ENCODE assay signal across 28 cellular contexts in genomic region chr20:8487715-8488114, GRCh38.
DNase-seq lines count a peak whose midpoint lies in the region; ATAC-seq, FAIRE-seq and TF ChIP-seq lines count a peak whose summit lies in the region.
"Had no signal": no experiment of that assay in that cellular context is flagged by ENCODE, and none has a peak within 500 bp of the region (broad histone marks: within the 10 kb centered on the region; RNA-seq: fewer than 3 reads in every experiment).

No MANE protein-coding gene starts in this region.

- H4K20me1 ChIP-seq in HepG2 (ENCODE audit: insufficient read depth, low read length): peaks cover 5% of the 10 kb centered on the region
- H4K20me1 ChIP-seq: BLaER1 had no signal

- H3K36me3 ChIP-seq in HepG2 (replicated peaks in 1 of 2; ENCODE audit: control insufficient read depth in 1 of 2, insufficient read depth in 2 of 2, low read length in 2 of 2) (no peaks in the 10 kb centered on the region), right lobe of liver (no peaks in the 10 kb centered on the region), kidney (ENCODE audit: control insufficient read depth in 1 of 2, insufficient read depth in 2 of 2, low read length in 2 of 2) (no peaks in the 10 kb centered on the region)
- H3K36me3 ChIP-seq: BE2C had no signal

- H3K4me3 ChIP-seq in HepG2 (replicated peaks in 1 of 3; ENCODE audit: insufficient read depth in 1 of 3, low read depth in 2 of 3, low read length in 3 of 3) (no peak overlapping the region), right lobe of liver (no peak overlapping the region), kidney (ENCODE audit: low read length in 2 of 2) (no peak overlapping the region)
- H3K4me3 ChIP-seq: BLaER1, GM12878 had no signal

- no peaks in the 10 kb centered on the region for H3K27me3 ChIP-seq in HepG2 (ENCODE audit: control insufficient read depth in 1 of 2, insufficient read depth in 2 of 2, low read length in 2 of 2)
- H3K27me3 ChIP-seq in right lobe of liver: no peaks in the 10 kb centered on the region
- H3K27me3 ChIP-seq: BE2C, BLaER1 had no signal

- no peak overlapping the region for H3K9ac ChIP-seq in HepG2 (ENCODE audit: insufficient read depth, low read depth, low read length)
- no peak overlapping the region for H3K9ac ChIP-seq in kidney (ENCODE audit: low read length in 2 of 2)
- H3K9ac ChIP-seq: BLaER1 had no signal

- H3K4me2 ChIP-seq in HepG2 (ENCODE audit: low read depth, low read length): no peak overlapping the region
- H3K4me2 ChIP-seq: BLaER1 had no signal

- no TSS peak for BruUV-seq in HepG2 (replicated peaks; lab: Mats Ljungman, UMichigan)

- H3K79me2 ChIP-seq in HepG2 (ENCODE audit: insufficient read depth, low read length): no peaks in the 10 kb centered on the region

- TF ChIP-seq RAD21 in HepG2 (CRISPR knock-in tag; IDR thresholded peaks at IDR 0.05): no peak

- FAIRE-seq in HepG2 (lab: Jason Lieb, UNC) (no peak), kidney (lab: Jason Lieb, UNC) (peak; percentile 8)
- FAIRE-seq: A204.1, GM12892, GM18507 had no signal

- no peak overlapping the region for H2AFZ ChIP-seq in HepG2 (ENCODE audit: low read length)

- POLR2A ChIA-PET in HepG2 (lab: Yijun Ruan, JAX): no interaction called here

- CTCF ChIA-PET in HepG2 (lab: Yijun Ruan, JAX; ENCODE audit: low intra/inter-chr PET ratio, low total read pairs): no interaction called here

- intact Hi-C loops in HepG2 (cut with micrococcal nuclease; ENCODE audit: unreplicated experiment): no loop called here
- intact Hi-C loops in right lobe of liver (cut with DNase I): no loop called here
- intact Hi-C loops in kidney (cut with DNase I): no loop called here
- intact Hi-C loops in posterior cingulate gyrus (cut with DNase I): no loop called here

- H3K4me1 ChIP-seq in HepG2 (ENCODE audit: insufficient read depth, low read length) (peaks cover 17% of the 10 kb centered on the region), right lobe of liver (no peaks in the 10 kb centered on the region), kidney (ENCODE audit: control insufficient read depth in 1 of 2, insufficient read depth in 1 of 2, low read depth in 1 of 2, low read length in 2 of 2) (no peaks in the 10 kb centered on the region)

- TF ChIP-seq POLR2A in HepG2 (IDR thresholded peaks at IDR 0.05; ENCODE audit: insufficient read depth in 1 of 2, low read depth in 2 of 2, low read length in 2 of 2) (no peak), right lobe of liver (IDR thresholded peaks at IDR 0.05) (no peak)

- ATAC-seq in HepG2: no peak
- no peak for ATAC-seq in right lobe of liver
- ATAC-seq: GM12878 had no signal

- no peak for TF ChIP-seq CTCF in HepG2 (CRISPR knock-in tag; IDR thresholded peaks at IDR 0.05)
- TF ChIP-seq CTCF in right lobe of liver (IDR thresholded peaks at IDR 0.05): no peak
- no peak for TF ChIP-seq CTCF in kidney (IDR thresholded peaks at IDR 0.05; ENCODE audit: borderline replicate concordance, extremely low read depth, insufficient read depth)

- H3K9me3 ChIP-seq in HepG2 (ENCODE audit: low read length): no peaks in the 10 kb centered on the region
- H3K9me3 ChIP-seq in right lobe of liver: peaks cover 0 to 3% (median 0%) of the 10 kb centered on the region in 4 donors
- H3K9me3 ChIP-seq in kidney (ENCODE audit: control insufficient read depth in 1 of 2, low read length in 2 of 2): no peaks in the 10 kb centered on the region
- H3K9me3 ChIP-seq: BE2C had no signal

- H3K27ac ChIP-seq in HepG2 (ENCODE audit: extremely low read length, insufficient read depth, low read length) (no peak overlapping the region), right lobe of liver (no peak overlapping the region), kidney (ENCODE audit: low read depth in 2 of 2, low read length in 2 of 2) (no peak overlapping the region)
- H3K27ac ChIP-seq: BLaER1 had no signal

- WGBS in HepG2 (ENCODE audit: low lambda C conversion rate): 98% methylated on average over 7 of the region's 7 CpGs
- WGBS in right lobe of liver (ENCODE audit: insufficient coverage, low coverage, low lambda C conversion rate, missing lambda C conversion rate): 72% methylated on average over 6 of the region's 7 CpGs

- DNase-seq in HepG2 (ENCODE audit: low spot score): no peak
- no peak for DNase-seq in right lobe of liver
- DNase-seq in HT-29 (ENCODE audit: low spot score): peak; percentile 12
- DNase-seq in kidney: no peak
- DNase-seq in renal cortical epithelial cell (ENCODE audit: low read depth): peak; percentile 6
- DNase-seq in posterior cingulate gyrus: no peak
- no peak for DNase-seq in NCI-H1930 (lab: John Stamatoyannopoulos, UW)
- no peak for DNase-seq in kidney glomerular epithelial cell (lab: John Stamatoyannopoulos, UW)
- DNase-seq: 8988T; ACHN; BE2C; C1 segment of cervical spinal cord; CD4-positive, alpha-beta memory T cell; CD4-positive, CD25-positive, alpha-beta regulatory T cell; CD8-positive, alpha-beta memory T cell; COR-L47; DMS 273 treated with DMSO at 0.1 percent for 48 hours; DMS153; DMS53; DMS79; DND-41; EL; GDM1 had no signal

- TF ChIP-seq EP300 in HepG2 (IDR thresholded peaks at IDR 0.05; ENCODE audit: low read depth in 2 of 2, low read length in 2 of 2) (no peak), HepG2 (CRISPR knock-in tag; IDR thresholded peaks at IDR 0.05; ENCODE audit: borderline replicate concordance) (no peak)

- in situ Hi-C loops in HepG2 (cut with HindIII; ENCODE audit: extremely low pct_ligation_motif_present, low pct_unique_long_range_greater_than_20kb): no loop called here

TF ChIP-seq in HepG2, 621 proteins besides CTCF, POLR2A, EP300 and RAD21:
- TF ChIP-seq ZNF382 (CRISPR knock-in tag; IDR thresholded peaks at IDR 0.05; ENCODE audit: borderline replicate concordance): no peak
- no peak for TF ChIP-seq ZBTB38 (CRISPR knock-in tag; IDR thresholded peaks at IDR 0.05)
- TF ChIP-seq, protein P1, sequence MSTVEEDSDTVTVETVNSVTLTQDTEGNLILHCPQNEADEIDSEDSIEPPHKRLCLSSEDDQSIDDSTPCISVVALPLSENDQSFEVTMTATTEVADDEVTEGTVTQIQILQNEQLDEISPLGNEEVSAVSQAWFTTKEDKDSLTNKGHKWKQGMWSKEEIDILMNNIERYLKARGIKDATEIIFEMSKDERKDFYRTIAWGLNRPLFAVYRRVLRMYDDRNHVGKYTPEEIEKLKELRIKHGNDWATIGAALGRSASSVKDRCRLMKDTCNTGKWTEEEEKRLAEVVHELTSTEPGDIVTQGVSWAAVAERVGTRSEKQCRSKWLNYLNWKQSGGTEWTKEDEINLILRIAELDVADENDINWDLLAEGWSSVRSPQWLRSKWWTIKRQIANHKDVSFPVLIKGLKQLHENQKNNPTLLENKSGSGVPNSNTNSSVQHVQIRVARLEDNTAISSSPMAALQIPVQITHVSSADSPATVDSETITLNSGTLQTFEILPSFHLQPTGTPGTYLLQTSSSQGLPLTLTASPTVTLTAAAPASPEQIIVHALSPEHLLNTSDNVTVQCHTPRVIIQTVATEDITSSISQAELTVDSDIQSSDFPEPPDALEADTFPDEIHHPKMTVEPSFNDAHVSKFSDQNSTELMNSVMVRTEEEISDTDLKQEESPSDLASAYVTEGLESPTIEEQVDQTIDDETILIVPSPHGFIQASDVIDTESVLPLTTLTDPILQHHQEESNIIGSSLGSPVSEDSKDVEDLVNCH (CRISPR knock-in tag; IDR thresholded peaks at IDR 0.05): 0 out of 2 replicates have a peak, but pooled peaks have one; percentile 37
- TF ChIP-seq ELF1 (CRISPR knock-in tag; IDR thresholded peaks at IDR 0.05): no peak
- no peak for TF ChIP-seq ATF7-NPFF (CRISPR knock-in tag; IDR thresholded peaks at IDR 0.05; ENCODE audit: low read depth)
- no peak for TF ChIP-seq ZNF253 (CRISPR knock-in tag; IDR thresholded peaks at IDR 0.05; ENCODE audit: borderline replicate concordance)
- TF ChIP-seq CENPX (CRISPR knock-in tag; IDR thresholded peaks at IDR 0.05): no peak
- no peak for TF ChIP-seq ZNF556 (CRISPR knock-in tag; IDR thresholded peaks at IDR 0.05; ENCODE audit: borderline replicate concordance)

Comparison
In these comparisons a context has a peak if more than half of its experiments do, and no peak if none do; other contexts are left out.
1. DNase-seq: peak in HT-29 (single experiment) and renal cortical epithelial cell (single experiment); none in HepG2 (single experiment), right lobe of liver (0 of 3), kidney (single experiment), posterior cingulate gyrus (0 of 10), NCI-H1930 (0 of 2) and kidney glomerular epithelial cell (single experiment).